ENCODE assay signal across 30 cellular contexts in the genomic region with DNA sequence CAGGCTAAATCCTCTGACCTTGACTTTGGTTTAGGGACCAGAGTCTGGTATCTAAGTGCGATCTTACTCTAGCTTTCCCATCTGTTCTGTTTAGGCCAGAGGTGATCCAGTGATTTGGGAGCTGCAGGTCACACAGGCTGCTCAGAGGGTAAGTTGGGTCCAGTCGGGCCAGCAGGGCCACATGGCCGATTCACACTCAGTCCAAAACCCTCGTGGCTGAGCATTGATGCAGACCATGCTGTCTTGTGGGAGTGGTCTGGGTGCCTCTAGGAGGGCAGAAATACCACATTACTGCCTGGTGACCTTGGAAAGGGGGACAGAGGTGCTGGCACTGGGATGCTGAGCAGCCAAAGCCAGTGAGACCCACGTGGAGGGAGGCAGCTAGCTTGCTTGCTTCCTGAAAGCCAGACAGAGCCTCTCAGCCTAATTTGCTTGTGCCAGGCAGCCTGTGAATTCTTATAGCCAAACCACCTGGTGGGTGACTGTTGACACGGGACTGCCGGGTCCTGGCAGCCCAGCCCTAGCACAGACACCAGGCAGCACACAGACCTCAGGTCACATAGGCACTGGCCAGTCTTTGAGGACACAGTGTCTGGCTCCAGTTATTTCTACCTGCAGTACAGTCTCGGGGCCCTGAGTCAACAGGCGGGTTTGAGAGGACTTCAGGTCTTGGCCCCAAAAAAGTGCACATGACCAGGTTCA. TPM values are rescaled to one million over a fixed set of nuclear protein-coding genes. Genes with fewer than 3 reads are reported as not detected.
"Had no signal": no experiment of that assay in that cellular context is flagged by ENCODE, and none has a peak within 500 bp of the region (broad histone marks: within the 10 kb centered on the region; RNA-seq: fewer than 3 reads in every experiment).

No MANE protein-coding gene starts in this region.

- FAIRE-seq: TTC549 had no signal

- H3K9me3 ChIP-seq: ascending aorta, breast epithelium, MG63, SJCRH30 had no signal

- H3K4me1 ChIP-seq: ascending aorta, breast epithelium, SJCRH30 had no signal

- ATAC-seq: activated CD8-positive, alpha-beta T cell treated with anti-CD3 and anti-CD28 coated beads for 36 hours; activated T-cell treated with anti-CD3 and anti-CD28 coated beads, Interleukin-2, amount 50 U/mL, for 72 hours; activated T-helper 17 cell treated with anti-CD3 and anti-CD28 coated beads, Interleukin-2, amount 50 U/mL, for 72 hours; Panc1 had no signal

- H3K4me3 ChIP-seq: ascending aorta, breast epithelium, MG63, SJCRH30, SK-N-MC had no signal

- DNase-seq: activated CD4-positive, alpha-beta T cell treated with anti-CD3 and anti-CD28 coated beads, Interleukin-2, amount 10 ng/mL, durations not matched to agents 24 days and 14 days; activated CD4-positive, alpha-beta T cell treated with anti-CD3 and anti-CD28 coated beads, Interleukin-2, amount 50 U/mL, for 4 hours; activated CD8-positive, alpha-beta T cell treated with anti-CD3 and anti-CD28 coated beads for 36 hours; activated effector memory CD4-positive, alpha-beta T cell treated with anti-CD3 and anti-CD28 coated beads, Interleukin-2, amount 50 U/mL, for 16 hours; activated naive CD4-positive, alpha-beta T cell; activated naive CD4-positive, alpha-beta T cell treated with anti-CD3 and anti-CD28 coated beads, Interleukin-2, amount 50 U/mL, for 16 hours; activated naive CD8-positive, alpha-beta T cell treated with anti-CD3 and anti-CD28 coated beads for 36 hours; activated T-cell treated with anti-CD3 and anti-CD28 coated beads, Interleukin-2, amount 50 U/mL, for 1 hour; activated T-cell treated with anti-CD3 and anti-CD28 coated beads, Interleukin-2, amount 50 U/mL, for 72 hours; amniotic stem cell; caudate nucleus; Kasumi-1; KG1; MG63; NCI-H1092; NCI-H1436 treated with DMSO at 0.1 percent for 48 hours; NCI-H1694 treated with DMSO at 0.1 percent for 48 hours; NCI-H2029; NCI-H345; NCI-H748 treated with DMSO at 0.1 percent for 48 hours; SHP77; SJCRH30 had no signal

- H3K27ac ChIP-seq: ascending aorta, breast epithelium, SJCRH30, SK-N-MC had no signal

- H3K27me3 ChIP-seq: ascending aorta, breast epithelium, MG63, SJCRH30 had no signal

- H3K36me3 ChIP-seq: ascending aorta, breast epithelium, MG63, SJCRH30 had no signal

RNA-seq across cellular contexts. Expression of a gene that starts 31.7 kb away (rescaled TPM):
- total RNA-seq: activated CD8-positive, alpha-beta memory T cell treated with anti-CD3 and anti-CD28 coated beads for 36 hours; activated naive CD8-positive, alpha-beta T cell treated with anti-CD3 and anti-CD28 coated beads for 36 hours; RPMI7951 had no signal
